Comparison of ENCODE assay signal across 8 cellular contexts in the genomic region with DNA sequence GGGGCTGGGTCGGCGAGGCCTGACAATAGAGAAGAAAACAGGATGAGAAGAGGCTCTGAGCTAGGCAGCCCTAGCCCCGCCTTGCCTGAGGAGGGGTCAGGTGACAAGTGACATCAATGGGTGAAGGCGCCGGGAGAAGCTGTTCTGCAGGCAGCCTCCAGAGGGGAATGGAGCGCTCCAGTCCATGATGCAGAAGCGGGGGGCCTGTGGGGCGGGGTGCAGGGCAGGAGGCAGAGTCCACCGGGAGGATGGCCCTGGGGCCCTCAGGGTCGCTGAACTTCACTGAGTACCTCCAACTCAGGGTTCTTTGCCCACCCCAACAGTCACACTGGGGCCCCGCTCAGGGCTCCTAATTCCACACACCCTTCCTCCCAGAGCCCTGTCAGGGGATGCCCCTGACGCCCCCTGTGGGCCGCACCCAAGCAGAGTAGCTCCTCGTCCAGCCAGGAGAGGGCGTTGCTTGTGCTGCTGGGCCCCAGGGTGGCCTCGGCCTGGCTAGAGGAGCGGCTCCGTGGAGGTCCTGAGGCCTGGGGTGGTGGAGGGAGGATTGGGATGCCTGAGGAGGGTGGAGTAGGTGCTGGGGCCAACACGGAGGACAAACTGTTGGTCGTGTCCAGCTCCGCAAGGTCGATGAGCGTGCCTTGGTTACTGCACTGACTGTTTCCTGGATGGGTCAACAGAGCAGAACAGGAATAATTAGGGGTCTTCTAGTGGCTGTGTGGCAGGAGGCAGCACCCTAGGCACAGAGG. TPM values are rescaled to one million over a fixed set of nuclear protein-coding genes. Genes with fewer than 3 reads are reported as not detected.
DNase-seq lines count a peak whose midpoint lies in the region; ATAC-seq and TF ChIP-seq lines count a peak whose summit lies in the region.

No MANE protein-coding gene starts in this region.

- in situ Hi-C loops in mammary epithelial cell (cut with MboI; ENCODE audit: low sequenced_read_pairs in 2 of 2) = no loop called here

- no peak overlapping the region for H3K14ac ChIP-seq in mesenchymal stem cell (ENCODE audit: low read length in 2 of 2)

- H3K36me3 ChIP-seq in DOHH2 (ENCODE audit: control insufficient read depth, low read length) = peaks cover 95% of the 10 kb centered on the region
- peaks cover 21% of the 10 kb centered on the region for H3K36me3 ChIP-seq in mammary epithelial cell (ENCODE audit: insufficient read depth, low read length)
- H3K36me3 ChIP-seq in mesenchymal stem cell (ENCODE audit: control insufficient read depth in 1 of 2, insufficient read depth in 2 of 2, low read depth in 1 of 2, low read length in 2 of 2) = peaks cover 95 to 97% of the 10 kb centered on the region in 2 experiments

- H3F3A ChIP-seq in DOHH2 (ENCODE audit: control insufficient read depth, insufficient read depth) = peaks cover 6% of the 10 kb centered on the region; the same call in 1 of the 2 replicates

- H3K4me1 ChIP-seq in DOHH2 (ENCODE audit: control insufficient read depth, low read length) = peaks cover 30% of the 10 kb centered on the region
- no peaks in the 10 kb centered on the region for H3K4me1 ChIP-seq in mammary epithelial cell (ENCODE audit: insufficient read depth, low read length)
- no peaks in the 10 kb centered on the region for H3K4me1 ChIP-seq in mesenchymal stem cell (ENCODE audit: control insufficient read depth, insufficient read depth, low read depth, low read length)

- ATAC-seq in GM19395 (IDR thresholded peaks at IDR 0.05; ENCODE audit: unreplicated experiment) = no peak

- WGBS in mammary epithelial cell (ENCODE audit: low coverage, missing lambda C conversion rate) = 78% methylated on average over 14 of the region's 23 CpGs
- 72% methylated on average over 22 of the region's 23 CpGs for WGBS in mesenchymal stem cell

- H3K9ac ChIP-seq in mammary epithelial cell (ENCODE audit: insufficient read depth, low read length) = no peak overlapping the region
- H3K9ac ChIP-seq in mesenchymal stem cell (ENCODE audit: low read length) = peak overlapping the region; percentile 65

- H3K79me2 ChIP-seq in DOHH2 (ENCODE audit: control insufficient read depth, low read length) (no peaks in the 10 kb centered on the region), mammary epithelial cell (ENCODE audit: insufficient read depth, low read length) (no peaks in the 10 kb centered on the region)

- intact Hi-C loops in mammary epithelial cell (cut with micrococcal nuclease) = no loop called here

- peaks cover 18% of the 10 kb centered on the region for H3K79me1 ChIP-seq in mesenchymal stem cell (replicated peaks; ENCODE audit: low read length, poor library complexity, severe bottlenecking)

- H3K9me2 ChIP-seq in DOHH2 (replicated peaks; ENCODE audit: control insufficient read depth, low read length) = no peaks in the 10 kb centered on the region

- H3K4ac ChIP-seq in mesenchymal stem cell (ENCODE audit: low read depth in 1 of 2, low read length in 2 of 2) = no peak overlapping the region

- DNase-seq in KG1 (lab: John Stamatoyannopoulos, UW) (peak; percentile 12), SKM-1 (lab: John Stamatoyannopoulos, UW; ENCODE audit: unreplicated experiment) (peak; percentile 19), mammary epithelial cell (no peak), mesenchymal stem cell (peak; percentile 48), dedifferentiated amniotic fluid mesenchymal stem cell (ENCODE audit: extremely low spot score) (no peak), midbrain (lab: John Stamatoyannopoulos, UW) (no peak)

- no peak overlapping the region for H3K27ac ChIP-seq in DOHH2 (ENCODE audit: low read depth, low read length)
- no peak overlapping the region for H3K27ac ChIP-seq in mammary epithelial cell (ENCODE audit: insufficient read depth, low read depth, low read length)
- no peak overlapping the region for H3K27ac ChIP-seq in mesenchymal stem cell (ENCODE audit: low read length, poor library complexity, severe bottlenecking)

- H3K18ac ChIP-seq in mesenchymal stem cell (ENCODE audit: low read depth in 1 of 2, low read length in 2 of 2) = no peak overlapping the region

- no peak overlapping the region for H2BK120ac ChIP-seq in mesenchymal stem cell (ENCODE audit: low read depth, low read length)

- H3K27me3 ChIP-seq in DOHH2 (ENCODE audit: control insufficient read depth, low read length) (no peaks in the 10 kb centered on the region), mammary epithelial cell (ENCODE audit: insufficient read depth, low read length) (no peaks in the 10 kb centered on the region), mesenchymal stem cell (ENCODE audit: control insufficient read depth in 1 of 2, insufficient read depth in 1 of 2, low read length in 2 of 2) (no peaks in the 10 kb centered on the region)

- H3K4me2 ChIP-seq in DOHH2 (ENCODE audit: low read length) = no peak overlapping the region
- no peak overlapping the region for H3K4me2 ChIP-seq in mammary epithelial cell (ENCODE audit: insufficient read depth, low read depth, low read length)
- H3K4me2 ChIP-seq in mesenchymal stem cell (ENCODE audit: low read length, poor library complexity, severe bottlenecking) = no peak overlapping the region

- no peak overlapping the region for H2AFZ ChIP-seq in mammary epithelial cell (ENCODE audit: low read depth, low read length)
- H2AFZ ChIP-seq in mesenchymal stem cell (ENCODE audit: low read depth, low read length) = no peak overlapping the region

- no peak overlapping the region for H2BK12ac ChIP-seq in mesenchymal stem cell (ENCODE audit: low read length in 2 of 2)

- H3K9me3 ChIP-seq in DOHH2 (ENCODE audit: control insufficient read depth, insufficient read depth, low read length) (no peaks in the 10 kb centered on the region), mammary epithelial cell (replicated peaks; ENCODE audit: insufficient read depth, low read length) (no peaks in the 10 kb centered on the region), mesenchymal stem cell (ENCODE audit: control insufficient read depth, low read length) (no peaks in the 10 kb centered on the region)

- H2BK15ac ChIP-seq in mesenchymal stem cell (ENCODE audit: low read depth, poor library complexity, severe bottlenecking) = peak overlapping the region; percentile 45

- no peak overlapping the region for H3K4me3 ChIP-seq in DOHH2 (ENCODE audit: low read length)
- no peak overlapping the region for H3K4me3 ChIP-seq in mammary epithelial cell (replicated peaks in 1 of 3; ENCODE audit: insufficient read depth in 1 of 3, low read depth in 2 of 3, low read length in 3 of 3)
- H3K4me3 ChIP-seq in mesenchymal stem cell (ENCODE audit: insufficient read depth in 1 of 2, low read depth in 1 of 2, low read length in 2 of 2) = peak overlapping the region in 1 of 2 experiments; percentile 57

- no peak overlapping the region for H4K91ac ChIP-seq in mesenchymal stem cell (ENCODE audit: low read length)

- H4K8ac ChIP-seq in mesenchymal stem cell (ENCODE audit: low read length) = peak overlapping the region; percentile 21

- no TSS peak for BruUV-seq in mammary epithelial cell (replicated peaks; lab: Mats Ljungman, UMichigan)

- TF ChIP-seq CTCF in DOHH2 (IDR thresholded peaks at IDR 0.05; ENCODE audit: low read depth, low read length, poor library complexity, severe bottlenecking) (peak; percentile 100), mammary epithelial cell (conservative IDR thresholded peaks at IDR 0.05 in 1 of 2, IDR thresholded peaks at IDR 0.05 in 1 of 2; ENCODE audit: extremely low read depth in 1 of 2, insufficient read depth in 1 of 2, low read depth in 1 of 2, low read length in 2 of 2) (peak; percentile 57 to 66)

- H2AK5ac ChIP-seq in mesenchymal stem cell (ENCODE audit: low read length, severe bottlenecking) = no peak overlapping the region

- H3K23ac ChIP-seq in mesenchymal stem cell (ENCODE audit: low read length in 2 of 2) = no peak overlapping the region

- no peak overlapping the region for H2BK5ac ChIP-seq in mesenchymal stem cell (ENCODE audit: low read depth, low read length, poor library complexity, severe bottlenecking)

- dilution Hi-C loops in mammary epithelial cell (cut with HindIII; ENCODE audit: low sequenced_read_pairs) = no loop called here

- CTCF ChIA-PET in mammary epithelial cell (lab: Charles Lee; ENCODE audit: low non-redundant PET) = interaction anchor here (0.6 kb wide), 2 partner anchors 21 to 186 kb away, joined by 7 to 9 read pairs; partner anchors contain the start of genes GGA3 and MRPS7

- peaks cover 4% of the 10 kb centered on the region; the same call in 1 of the 2 replicates for H4K20me1 ChIP-seq in DOHH2 (ENCODE audit: control insufficient read depth, insufficient read depth, low read depth, low read length)
- H4K20me1 ChIP-seq in mammary epithelial cell (ENCODE audit: insufficient read depth, low read length) = no peaks in the 10 kb centered on the region

RNA-seq across cellular contexts. Expression of gene GGA3, which starts 20.8 kb away (rescaled TPM):
- total RNA-seq in mammary epithelial cell = 10 to 100 TPM in 1 of 2 donors, 1 to 10 TPM in 1; 9.7 to 30.9 TPM
- polyA plus RNA-seq in mammary epithelial cell = 20.2 TPM
- polyA minus RNA-seq in mammary epithelial cell = 21.6 TPM
- 17.0 TPM for polyA plus RNA-seq in mesenchymal stem cell (2013, experiment 1 of 2)
- polyA plus RNA-seq in mesenchymal stem cell (2013, experiment 2 of 2) = 15.9 TPM

RNA-seq across cellular contexts. Expression of gene MRPS7, which starts 21.1 kb away (rescaled TPM):
- 10 to 100 TPM; 36.0 to 55.5 TPM for total RNA-seq in mammary epithelial cell
- 77.7 TPM for polyA plus RNA-seq in mammary epithelial cell
- polyA minus RNA-seq in mammary epithelial cell = 122 TPM
- 36.2 TPM for polyA plus RNA-seq in mesenchymal stem cell (2013, experiment 1 of 2)
- 36.1 TPM for polyA plus RNA-seq in mesenchymal stem cell (2013, experiment 2 of 2)

RNA-seq across cellular contexts. Expression of gene MIF4GD, which starts 30.5 kb away (rescaled TPM):
- total RNA-seq in mammary epithelial cell = 10 to 100 TPM in 1 of 2 donors, 1 to 10 TPM in 1; 9.7 to 14.6 TPM
- polyA plus RNA-seq in mammary epithelial cell = 21.0 TPM
- 10.6 TPM for polyA minus RNA-seq in mammary epithelial cell
- 7.0 TPM for polyA plus RNA-seq in mesenchymal stem cell (2013, experiment 1 of 2)
- polyA plus RNA-seq in mesenchymal stem cell (2013, experiment 2 of 2) = 7.0 TPM

RNA-seq across cellular contexts. Expression of gene NUP85, which starts 35.1 kb away (rescaled TPM):
- 10 to 100 TPM; 28.2 to 60.8 TPM for total RNA-seq in mammary epithelial cell
- polyA plus RNA-seq in mammary epithelial cell = 75.8 TPM
- polyA minus RNA-seq in mammary epithelial cell = 144 TPM
- 24.1 TPM for polyA plus RNA-seq in mesenchymal stem cell (2013, experiment 1 of 2)
- polyA plus RNA-seq in mesenchymal stem cell (2013, experiment 2 of 2) = 21.9 TPM

RNA-seq across cellular contexts. Expression of gene SLC25A19, which starts 48.7 kb away (rescaled TPM):
- 10 to 100 TPM in 1 of 2 donors, 1 to 10 TPM in 1; 4.5 to 12.1 TPM for total RNA-seq in mammary epithelial cell
- 14.8 TPM for polyA plus RNA-seq in mammary epithelial cell
- polyA minus RNA-seq in mammary epithelial cell = 30.3 TPM
- 5.0 TPM for polyA plus RNA-seq in mesenchymal stem cell (2013, experiment 1 of 2)
- 4.5 TPM for polyA plus RNA-seq in mesenchymal stem cell (2013, experiment 2 of 2)

Comparison
In these comparisons a context has a peak if more than half of its experiments do, and no peak if none do; other contexts are left out.
1. DNase-seq: peak in KG1 (single experiment), SKM-1 (single experiment) and mesenchymal stem cell (single experiment); none in mammary epithelial cell (single experiment), dedifferentiated amniotic fluid mesenchymal stem cell (single experiment) and midbrain (single experiment).